Comparison of ENCODE assay signal across 1 cellular context in genomic region chr1:47323475-47324105, GRCh38.
TF ChIP-seq lines count a peak whose summit lies in the region.

No MANE protein-coding gene starts in this region.

TF ChIP-seq in SK-N-SH, 30 proteins besides CTCF, POLR2A, EP300 and RAD21 (continued from another document):
- TF ChIP-seq REST (IDR thresholded peaks at IDR 0.05; ENCODE audit: low read depth, low read length) (no peak), FOXJ3 (CRISPR knock-in tag; IDR thresholded peaks at IDR 0.05) (no peak), NFIC (IDR thresholded peaks at IDR 0.05; ENCODE audit: borderline replicate concordance) (no peak), MAX (IDR thresholded peaks at IDR 0.05; ENCODE audit: low read depth) (no peak), NRF1 (IDR thresholded peaks at IDR 0.05; ENCODE audit: low read depth, low read length) (no peak), IRF3 (IDR thresholded peaks at IDR 0.05; ENCODE audit: low read depth, low read length) (no peak), SIN3A (IDR thresholded peaks at IDR 0.05; ENCODE audit: borderline replicate concordance, low read depth, low read length) (no peak), RCOR1 (IDR thresholded peaks at IDR 0.05; ENCODE audit: low read length) (no peak), FOSL2 (IDR thresholded peaks at IDR 0.05; ENCODE audit: borderline replicate concordance, low read depth) (no peak), MXI1 (IDR thresholded peaks at IDR 0.05; ENCODE audit: low read depth, low read length) (no peak), PBX3 (IDR thresholded peaks at IDR 0.05) (no peak), TAF1 (IDR thresholded peaks at IDR 0.05; ENCODE audit: borderline replicate concordance, low read depth, low read length) (no peak)
